ENCODE assay signal across 21 cellular contexts in the genomic region with DNA sequence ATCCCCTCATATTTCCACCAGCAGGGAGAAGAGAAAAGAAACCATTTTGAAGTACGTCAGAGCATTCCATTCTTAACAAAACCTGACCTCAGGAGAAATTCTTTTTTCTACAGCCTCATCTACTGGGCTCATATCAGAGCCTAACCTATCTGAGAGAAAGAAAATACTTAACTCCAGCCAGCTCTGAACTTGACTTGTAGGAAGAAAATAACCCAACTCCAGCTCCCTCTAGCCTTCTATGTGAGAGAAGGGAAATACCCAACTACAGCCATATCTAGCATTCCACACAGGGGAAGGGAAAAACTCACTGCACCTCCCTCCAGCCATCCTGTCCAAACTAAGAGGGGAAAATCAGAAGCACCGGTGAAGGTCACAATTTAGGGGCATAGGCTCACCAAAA. TPM values are rescaled to one million over a fixed set of nuclear protein-coding genes. Genes with fewer than 3 reads are reported as not detected.
DNase-seq lines count a peak whose midpoint lies in the region; ATAC-seq, FAIRE-seq and TF ChIP-seq lines count a peak whose summit lies in the region.
"Had no signal": no experiment of that assay in that cellular context is flagged by ENCODE, and none has a peak within 500 bp of the region (broad histone marks: within the 10 kb centered on the region; RNA-seq: fewer than 3 reads in every experiment).

No MANE protein-coding gene starts in this region.

- no peak for TF ChIP-seq RAD21 in IMR-90 (IDR thresholded peaks at IDR 0.05; ENCODE audit: low read length)

- H4K5ac ChIP-seq in IMR-90 (ENCODE audit: low read depth, low read length) = no peak overlapping the region

- H3K4ac ChIP-seq in IMR-90 (ENCODE audit: low read depth, low read length) = no peak overlapping the region

- no peak for FAIRE-seq in small intestine (lab: Jason Lieb, UNC)
- FAIRE-seq: GM19239, RCC 7860 had no signal

- H4K8ac ChIP-seq in IMR-90 (ENCODE audit: low read depth in 2 of 2, low read length in 2 of 2) = no peak overlapping the region

- no peaks in the 10 kb centered on the region for H3K27me3 ChIP-seq in IMR-90 (ENCODE audit: control insufficient read depth, insufficient read depth, low read length)
- no peaks in the 10 kb centered on the region for H3K27me3 ChIP-seq in brain microvascular endothelial cell (replicated peaks)
- H3K27me3 ChIP-seq in small intestine (ENCODE audit: control insufficient read depth in 2 of 2, insufficient read depth in 2 of 2, low read length in 2 of 2) = no peaks in the 10 kb centered on the region
- H3K27me3 ChIP-seq: MG63 had no signal

- POLR2A ChIA-PET in IMR-90 (lab: Charles Lee; ENCODE audit: unreplicated experiment) = interaction anchor here (0.6 kb wide), 1 partner anchor 503 kb away, joined by 3 read pairs; no protein-coding TSS in a partner anchor
- POLR2A ChIA-PET in activated CD4-positive, alpha-beta memory T cell treated with anti-CD3 and anti-CD28 coated beads, Interleukin-2, amount 10 ng/mL, durations not matched to agents 7 days and 5 days (lab: Charles Lee) = no interaction called here

- intact Hi-C loops in IMR-90 (cut with micrococcal nuclease) (no loop called here), left cardiac atrium (cut with DNase I) (no loop called here)

- H3K4me1 ChIP-seq in IMR-90 (ENCODE audit: control insufficient read depth, insufficient read depth, low read length) = peaks cover 2% of the 10 kb centered on the region; the same call in 1 of the 2 replicates
- no peaks in the 10 kb centered on the region for H3K4me1 ChIP-seq in small intestine (ENCODE audit: control insufficient read depth in 2 of 2, insufficient read depth in 1 of 2, low read depth in 1 of 2, low read length in 1 of 2)

- peak overlapping the region; percentile 21 for H3K27ac Mint-ChIP-seq in progenitor cell of endocrine pancreas
- H3K27ac Mint-ChIP-seq in activated CD4-positive, alpha-beta memory T cell treated with anti-CD3 and anti-CD28 coated beads, Interleukin-2, amount 10 ng/mL, durations not matched to agents 7 days and 5 days = no peak overlapping the region
- H3K27ac Mint-ChIP-seq: CD14-positive monocyte had no signal

- no peak overlapping the region for H3K14ac ChIP-seq in IMR-90 (replicated peaks; ENCODE audit: low read depth, low read length)

- H3K4me3 ChIP-seq in IMR-90 (ENCODE audit: insufficient read depth, low read depth, low read length) (no peak overlapping the region), brain microvascular endothelial cell (ENCODE audit: low read depth, low read length) (no peak overlapping the region), small intestine (ENCODE audit: low read depth in 1 of 2, low read length in 2 of 2) (no peak overlapping the region)
- H3K4me3 ChIP-seq: MG63 had no signal

- H3K4me1 Mint-ChIP-seq in progenitor cell of endocrine pancreas (ENCODE audit: low read depth) = peaks cover 3% of the 10 kb centered on the region
- no peaks in the 10 kb centered on the region for H3K4me1 Mint-ChIP-seq in activated CD4-positive, alpha-beta memory T cell treated with anti-CD3 and anti-CD28 coated beads, Interleukin-2, amount 10 ng/mL, durations not matched to agents 7 days and 5 days
- H3K4me1 Mint-ChIP-seq: CD14-positive monocyte had no signal

- BruUV-seq in IMR-90 (replicated peaks; lab: Mats Ljungman, UMichigan) = no TSS peak

- no peak overlapping the region for H2AK9ac ChIP-seq in IMR-90 (replicated peaks; ENCODE audit: low read depth, low read length, poor library complexity)

- ATAC-seq in IMR-90 (ENCODE audit: low read depth) (peak; percentile 59), left cardiac atrium (peak; percentile 38 to 92), HG02852 (IDR thresholded peaks at IDR 0.05; ENCODE audit: unreplicated experiment) (no peak), GM21515 (IDR thresholded peaks at IDR 0.05; ENCODE audit: unreplicated experiment) (no peak)
- ATAC-seq: SK-N-SH treated with all-trans-retinoic acid at 6 μM for 48 hours had no signal

- no peak overlapping the region for H3K4me2 ChIP-seq in IMR-90 (ENCODE audit: low read depth, low read length)

- no peak overlapping the region for H3K23ac ChIP-seq in IMR-90 (ENCODE audit: low read depth, low read length)

- no peak overlapping the region for H3K18ac ChIP-seq in IMR-90 (ENCODE audit: low read depth, low read length)

- H3K27me3 Mint-ChIP-seq in progenitor cell of endocrine pancreas = no peaks in the 10 kb centered on the region
- H3K27me3 Mint-ChIP-seq in activated CD4-positive, alpha-beta memory T cell treated with anti-CD3 and anti-CD28 coated beads, Interleukin-2, amount 10 ng/mL, durations not matched to agents 7 days and 5 days = no peaks in the 10 kb centered on the region

- H4K91ac ChIP-seq in IMR-90 (ENCODE audit: insufficient read depth, low read depth, low read length) = no peak overlapping the region

- no peak overlapping the region for H2BK5ac ChIP-seq in IMR-90 (ENCODE audit: low read depth, low read length, poor library complexity, severe bottlenecking)

- no peak overlapping the region for H3K9ac ChIP-seq in IMR-90 (ENCODE audit: low read depth, low read length)

- H3K36me3 Mint-ChIP-seq in progenitor cell of endocrine pancreas (ENCODE audit: insufficient read depth) = peaks cover 11% of the 10 kb centered on the region
- no peaks in the 10 kb centered on the region for H3K36me3 Mint-ChIP-seq in activated CD4-positive, alpha-beta memory T cell treated with anti-CD3 and anti-CD28 coated beads, Interleukin-2, amount 10 ng/mL, durations not matched to agents 7 days and 5 days (ENCODE audit: low read depth)

- no peaks in the 10 kb centered on the region for H3K9me3 ChIP-seq in IMR-90 (ENCODE audit: control insufficient read depth, insufficient read depth, low read length)
- H3K9me3 ChIP-seq in small intestine (ENCODE audit: control insufficient read depth, low read depth) = no peaks in the 10 kb centered on the region
- H3K9me3 ChIP-seq: MG63 had no signal

- dilution Hi-C loops in IMR-90 (cut with HindIII; ENCODE audit: low sequenced_read_pairs, unreplicated experiment) = no loop called here

- no peaks in the 10 kb centered on the region for H3K36me3 ChIP-seq in IMR-90 (ENCODE audit: control insufficient read depth, insufficient read depth, low read length)
- H3K36me3 ChIP-seq in brain microvascular endothelial cell (replicated peaks) = no peaks in the 10 kb centered on the region
- no peaks in the 10 kb centered on the region for H3K36me3 ChIP-seq in small intestine (ENCODE audit: control insufficient read depth in 2 of 2, insufficient read depth in 2 of 2, low read length in 2 of 2)
- H3K36me3 ChIP-seq: MG63 had no signal

- H3K4me3 Mint-ChIP-seq in progenitor cell of endocrine pancreas (ENCODE audit: low read depth) = no peak overlapping the region
- H3K4me3 Mint-ChIP-seq in activated CD4-positive, alpha-beta memory T cell treated with anti-CD3 and anti-CD28 coated beads, Interleukin-2, amount 10 ng/mL, durations not matched to agents 7 days and 5 days = no peak overlapping the region
- H3K4me3 Mint-ChIP-seq: CD14-positive monocyte had no signal

- no peak overlapping the region for H3K56ac ChIP-seq in IMR-90 (ENCODE audit: extremely low read depth, insufficient read depth, low read length)

- TF ChIP-seq POLR2A in IMR-90 (IDR thresholded peaks at IDR 0.05; ENCODE audit: low read depth, low read length) = no peak

- CTCF ChIA-PET in IMR-90 (lab: Yijun Ruan, JAX) = interaction anchor here (0.6 kb wide), 1 partner anchor 12 kb away, joined by 3 read pairs; no protein-coding TSS in a partner anchor
- CTCF ChIA-PET in activated CD4-positive, alpha-beta memory T cell treated with anti-CD3 and anti-CD28 coated beads, Interleukin-2, amount 10 ng/mL, durations not matched to agents 7 days and 5 days (lab: Charles Lee) = no interaction called here

- H2BK20ac ChIP-seq in IMR-90 (ENCODE audit: low read depth, low read length) = no peak overlapping the region

- in situ Hi-C loops in IMR-90 (cut with MboI; ENCODE audit: low sequenced_read_pairs) = no loop called here
- in situ Hi-C loops in brain microvascular endothelial cell (cut with HindIII; ENCODE audit: low pct_ligation_motif_present, low sequenced_read_pairs) = no loop called here

- peaks cover 7% of the 10 kb centered on the region for H3K9me3 Mint-ChIP-seq in progenitor cell of endocrine pancreas (ENCODE audit: low read depth)
- H3K9me3 Mint-ChIP-seq in activated CD4-positive, alpha-beta memory T cell treated with anti-CD3 and anti-CD28 coated beads, Interleukin-2, amount 10 ng/mL, durations not matched to agents 7 days and 5 days = no peaks in the 10 kb centered on the region

- no peak overlapping the region for H2AK5ac ChIP-seq in IMR-90 (ENCODE audit: low read depth, low read length)

- peak; percentile 15 for DNase-seq in IMR-90
- DNase-seq in brain microvascular endothelial cell = peak; percentile 1
- DNase-seq in left cardiac atrium = no peak
- no peak for DNase-seq in progenitor cell of endocrine pancreas (ENCODE audit: low spot score, unreplicated experiment)
- DNase-seq in small intestine = no peak
- DNase-seq in activated CD4-positive, alpha-beta memory T cell treated with anti-CD3 and anti-CD28 coated beads, Interleukin-2, amount 10 ng/mL, durations not matched to agents 7 days and 5 days = no peak
- DNase-seq: AML-193, DMS153, HCEC 1CT, MG63, NCI-H1092, NCI-H1694 treated with DMSO at 0.1 percent for 48 hours, NCI-H226, NCI-H526, SHP77 treated with DMSO at 0.1 percent for 48 hours had no signal

- TF ChIP-seq CTCF in IMR-90 (conservative IDR thresholded peaks at IDR 0.05; ENCODE audit: low read depth, low read length) = no peak
- TF ChIP-seq CTCF in brain microvascular endothelial cell (IDR thresholded peaks at IDR 0.05; ENCODE audit: low read depth, low read length, missing control alignments) = no peak
- TF ChIP-seq CTCF in progenitor cell of endocrine pancreas (IDR thresholded peaks at IDR 0.05; ENCODE audit: unreplicated experiment) = no peak

- H4K20me1 ChIP-seq in IMR-90 (ENCODE audit: insufficient read depth, low read length) = no peaks in the 10 kb centered on the region

- H3K27ac ChIP-seq in IMR-90 (ENCODE audit: insufficient read depth, low read length) (no peak overlapping the region), brain microvascular endothelial cell (no peak overlapping the region), small intestine (ENCODE audit: low read depth in 1 of 2, low read length in 1 of 2) (no peak overlapping the region)

- H2BK120ac ChIP-seq in IMR-90 (ENCODE audit: low read depth, low read length) = no peak overlapping the region

- no peaks in the 10 kb centered on the region for H3K79me1 ChIP-seq in IMR-90 (ENCODE audit: low read depth in 1 of 2, low read length in 2 of 2)

- H3K9me1 ChIP-seq in IMR-90 (ENCODE audit: insufficient read depth, low read length) = no peaks in the 10 kb centered on the region; the same call in 1 of the 2 replicates

- no CpG with 5 or more reads among the region's 2 CpGs for WGBS in IMR-90 (ENCODE audit: extremely low coverage in 2 of 2, insufficient read length in 1 of 2), 2 experiments
- 76 to 89% (median 85%) methylated on average over 2 of the region's 2 CpGs for WGBS in small intestine, 3 donors

- H2BK15ac ChIP-seq in IMR-90 (ENCODE audit: low read depth, low read length) = no peak overlapping the region

- H2AFZ ChIP-seq in IMR-90 (replicated peaks; ENCODE audit: low read length, poor library complexity) = no peak overlapping the region

RNA-seq across cellular contexts. Expression of a gene that starts 57.7 kb away (rescaled TPM):
- total RNA-seq in IMR-90 (2012; rRNA removed) (2.0 and 2.2 TPM in 2 replicates), left cardiac atrium (10 to 100 TPM; 14.7 to 15.2 TPM), progenitor cell of endocrine pancreas (24.3 and 24.7 TPM in 2 replicates)
- polyA plus RNA-seq in IMR-90 (2012; rRNA removed) (0.67 and 1.1 TPM in 2 replicates), small intestine (1 to 10 TPM; 2.5 to 3.6 (median 2.7) TPM)
- polyA plus RNA-seq in IMR-90 (2012; cell fraction: cytosol; rRNA removed) = 0.24 and 0.55 TPM in 2 replicates
- polyA plus RNA-seq in IMR-90 (2012; cell fraction: nucleus; rRNA removed; ENCODE audit: low replicate concordance) = 1.1 and 2.6 TPM in 2 replicates
- under 1 TPM; 0.40 to 0.55 TPM for total RNA-seq in activated CD4-positive, alpha-beta memory T cell treated with anti-CD3 and anti-CD28 coated beads, Interleukin-2, amount 10 ng/mL, durations not matched to agents 7 days and 5 days

Comparison
In these comparisons a context has a peak if more than half of its experiments do, and no peak if none do; other contexts are left out.
1. ATAC-seq: peak in IMR-90 (single experiment) and left cardiac atrium (2 of 2); none in HG02852 (single experiment) and GM21515 (single experiment).
2. DNase-seq: peak in IMR-90 (single experiment) and brain microvascular endothelial cell (single experiment); none in left cardiac atrium (single experiment), progenitor cell of endocrine pancreas (single experiment), small intestine (single experiment) and activated CD4-positive, alpha-beta memory T cell treated with anti-CD3 and anti-CD28 coated beads, Interleukin-2, amount 10 ng/mL, durations not matched to agents 7 days and 5 days (single experiment).